Comparison of ENCODE assay signal across 14 cellular contexts in genomic region chr14:89171168-89171567, GRCh38.
DNase-seq lines count a peak whose midpoint lies in the region; ATAC-seq, FAIRE-seq and TF ChIP-seq lines count a peak whose summit lies in the region.
"Had no signal": no experiment of that assay in that cellular context is flagged by ENCODE, and none has a peak within 500 bp of the region (broad histone marks: within the 10 kb centered on the region; RNA-seq: fewer than 3 reads in every experiment).

No MANE protein-coding gene starts in this region.

- H2BK12ac ChIP-seq in mesenchymal stem cell (ENCODE audit: low read length in 2 of 2), result no peak overlapping the region

- no peak overlapping the region for H2BK120ac ChIP-seq in mesenchymal stem cell (ENCODE audit: low read depth, low read length)

- no peak overlapping the region for H3K18ac ChIP-seq in mesenchymal stem cell (ENCODE audit: low read depth in 1 of 2, low read length in 2 of 2)

- FAIRE-seq in bronchial epithelial cell (lab: Jason Lieb, UNC), result no peak

- WGBS in mesenchymal stem cell, result 96% methylated on average over 1 of the region's 2 CpGs

- H2AFZ ChIP-seq in mesenchymal stem cell (ENCODE audit: low read depth, low read length), result no peak overlapping the region

- H3K9ac ChIP-seq in mesenchymal stem cell (ENCODE audit: low read length), result peak overlapping the region; percentile 33

- no peak overlapping the region for H3K4me3 ChIP-seq in bronchial epithelial cell (ENCODE audit: low read depth, low read length)
- no peak overlapping the region for H3K4me3 ChIP-seq in mesenchymal stem cell (ENCODE audit: insufficient read depth in 1 of 2, low read depth in 1 of 2, low read length in 2 of 2)

- H3K23ac ChIP-seq in mesenchymal stem cell (ENCODE audit: low read length in 2 of 2), result no peak overlapping the region

- H2BK15ac ChIP-seq in mesenchymal stem cell (ENCODE audit: low read depth, poor library complexity, severe bottlenecking), result no peak overlapping the region

- no peaks in the 10 kb centered on the region for H3K27me3 ChIP-seq in bronchial epithelial cell (ENCODE audit: control insufficient read depth, insufficient read depth, low read length)
- no peaks in the 10 kb centered on the region for H3K27me3 ChIP-seq in mesenchymal stem cell (ENCODE audit: control insufficient read depth in 1 of 2, insufficient read depth in 1 of 2, low read length in 2 of 2)

- H3K27me3 Mint-ChIP-seq in stimulated activated naive B cell treated with anti-CD40 and anti-IgM and Interleukin-4, amounts not matched to agents 10 μg/mL and 1 μg/mL and 100 μg/mL, for 72 hours, result no peaks in the 10 kb centered on the region

- H4K91ac ChIP-seq in mesenchymal stem cell (ENCODE audit: low read length), result no peak overlapping the region

- peaks cover 64 to 66% of the 10 kb centered on the region in 2 donors for H3K36me3 Mint-ChIP-seq in stimulated activated naive B cell treated with anti-CD40 and anti-IgM and Interleukin-4, amounts not matched to agents 10 μg/mL and 1 μg/mL and 100 μg/mL, for 72 hours

- H3K79me1 ChIP-seq in mesenchymal stem cell (replicated peaks; ENCODE audit: low read length, poor library complexity, severe bottlenecking), result peaks cover 5% of the 10 kb centered on the region

- H3K4me2 ChIP-seq in mesenchymal stem cell (ENCODE audit: low read length, poor library complexity, severe bottlenecking), result no peak overlapping the region

- peak; percentile 13 for DNase-seq in HuH-7 (ENCODE audit: low spot score)
- DNase-seq in bronchial epithelial cell (ENCODE audit: low read depth), result peak; percentile 13
- peak; percentile 53 for DNase-seq in fibroblast of peridontal ligament (ENCODE audit: extremely low read depth)
- no peak for DNase-seq in mesenchymal stem cell
- DNase-seq in RKO (ENCODE audit: low spot score), result no peak
- no peak for DNase-seq in stimulated activated naive B cell treated with anti-CD40 and anti-IgM and Interleukin-4, amounts not matched to agents 10 μg/mL and 1 μg/mL and 100 μg/mL, for 72 hours
- no peak for DNase-seq in activated naive CD4-positive, alpha-beta T cell treated with Interleukin-2 at 50 U/mL for 16 hours
- DNase-seq in DMS79 treated with DMSO at 0.1 percent for 48 hours (lab: John Stamatoyannopoulos, UW), result no peak
- DNase-seq: NCI-H1092, NCI-H2107, NCI-H345, NCI-H526 treated with DMSO at 0.1 percent for 48 hours, OCI-M1 had no signal

- ATAC-seq in stimulated activated naive B cell treated with anti-CD40 and anti-IgM and Interleukin-4, amounts not matched to agents 10 μg/mL and 1 μg/mL and 100 μg/mL, for 72 hours (replicated peaks), result no peak

- no peak overlapping the region for H3K27ac Mint-ChIP-seq in stimulated activated naive B cell treated with anti-CD40 and anti-IgM and Interleukin-4, amounts not matched to agents 10 μg/mL and 1 μg/mL and 100 μg/mL, for 72 hours

- H3K9me3 ChIP-seq in mesenchymal stem cell (ENCODE audit: control insufficient read depth, low read length), result no peaks in the 10 kb centered on the region

- H2AK5ac ChIP-seq in mesenchymal stem cell (ENCODE audit: low read length, severe bottlenecking), result no peak overlapping the region

- H3K36me3 ChIP-seq in bronchial epithelial cell (ENCODE audit: control insufficient read depth, insufficient read depth, low read length), result no peaks in the 10 kb centered on the region
- peaks cover 11 to 23% of the 10 kb centered on the region in 2 experiments for H3K36me3 ChIP-seq in mesenchymal stem cell (ENCODE audit: control insufficient read depth in 1 of 2, insufficient read depth in 2 of 2, low read depth in 1 of 2, low read length in 2 of 2)

- H3K4me3 Mint-ChIP-seq in stimulated activated naive B cell treated with anti-CD40 and anti-IgM and Interleukin-4, amounts not matched to agents 10 μg/mL and 1 μg/mL and 100 μg/mL, for 72 hours, result no peak overlapping the region

- peaks cover 6 to 21% of the 10 kb centered on the region in 2 donors for H3K4me1 Mint-ChIP-seq in stimulated activated naive B cell treated with anti-CD40 and anti-IgM and Interleukin-4, amounts not matched to agents 10 μg/mL and 1 μg/mL and 100 μg/mL, for 72 hours

- H2BK5ac ChIP-seq in mesenchymal stem cell (ENCODE audit: low read depth, low read length, poor library complexity, severe bottlenecking), result no peak overlapping the region

- H3K4ac ChIP-seq in mesenchymal stem cell (ENCODE audit: low read depth in 1 of 2, low read length in 2 of 2), result no peak overlapping the region

- no peak for TF ChIP-seq CTCF in bronchial epithelial cell (IDR thresholded peaks at IDR 0.05; ENCODE audit: insufficient read depth, low read length, severe bottlenecking)

- no peak overlapping the region for H3K14ac ChIP-seq in mesenchymal stem cell (ENCODE audit: low read length in 2 of 2)

- peaks cover 10 to 19% of the 10 kb centered on the region in 2 donors for H3K9me3 Mint-ChIP-seq in stimulated activated naive B cell treated with anti-CD40 and anti-IgM and Interleukin-4, amounts not matched to agents 10 μg/mL and 1 μg/mL and 100 μg/mL, for 72 hours

- no peak overlapping the region for H4K8ac ChIP-seq in mesenchymal stem cell (ENCODE audit: low read length)

- H3K27ac ChIP-seq in mesenchymal stem cell (ENCODE audit: low read length, poor library complexity, severe bottlenecking), result no peak overlapping the region
- H3K27ac ChIP-seq: C4-2B had no signal

- H3K4me1 ChIP-seq in mesenchymal stem cell (ENCODE audit: control insufficient read depth, insufficient read depth, low read depth, low read length), result no peaks in the 10 kb centered on the region

Comparison
In these comparisons a context has a peak if more than half of its experiments do, and no peak if none do; other contexts are left out.
1. DNase-seq: peak in HuH-7 (single experiment), bronchial epithelial cell (single experiment) and fibroblast of peridontal ligament (single experiment); none in mesenchymal stem cell (single experiment), RKO (single experiment), stimulated activated naive B cell treated with anti-CD40 and anti-IgM and Interleukin-4, amounts not matched to agents 10 μg/mL and 1 μg/mL and 100 μg/mL, for 72 hours (single experiment), activated naive CD4-positive, alpha-beta T cell treated with Interleukin-2 at 50 U/mL for 16 hours (single experiment) and DMS79 treated with DMSO at 0.1 percent for 48 hours (single experiment).